6 cellular contexts compared by ENCODE assay signal in genomic region chr11:117978291-117978910, GRCh38. TPM values are rescaled to one million over a fixed set of nuclear protein-coding genes. Genes with fewer than 3 reads are reported as not detected.
"Had no signal": no experiment of that assay in that cellular context is flagged by ENCODE, and none has a peak within 500 bp of the region (broad histone marks: within the 10 kb centered on the region; RNA-seq: fewer than 3 reads in every experiment).

No MANE protein-coding gene starts in this region.

RNA-seq across cellular contexts. Expression of gene IL10RA, which starts 7.8 kb away (rescaled TPM):
- total RNA-seq: cardiac muscle cell had no signal
- polyA plus RNA-seq: cardiac muscle cell, foreskin keratinocyte, SK-N-SH had no signal

RNA-seq across cellular contexts. Expression of gene TMPRSS13, which starts 49.2 kb away (rescaled TPM):
- total RNA-seq: ascending aorta, kidney epithelial cell, renal cortical epithelial cell had no signal
- polyA plus RNA-seq: SK-N-SH had no signal
